ENCODE assay signal across 8 cellular contexts in genomic region chr2:199485732-199486335, GRCh38. TPM values are rescaled to one million over a fixed set of nuclear protein-coding genes. Genes with fewer than 3 reads are reported as not detected.
DNase-seq lines count a peak whose midpoint lies in the region; ATAC-seq, FAIRE-seq and TF ChIP-seq lines count a peak whose summit lies in the region.

No MANE protein-coding gene starts in this region.

- H3K4me3 ChIP-seq in adipocyte (ENCODE audit: low read length), result no peak overlapping the region
- no peak overlapping the region for H3K4me3 ChIP-seq in kidney (ENCODE audit: low read length in 2 of 2)
- H3K4me3 ChIP-seq in upper lobe of left lung, result no peak overlapping the region

- intact Hi-C loops in kidney (cut with DNase I), result loop anchor here (10.0 kb wide), 1 partner anchor 1171 kb away; no protein-coding TSS in a partner anchor

- H3K27me3 ChIP-seq in adipocyte (replicated peaks; ENCODE audit: control insufficient read depth, insufficient read depth, low read length) (peaks cover 3% of the 10 kb centered on the region), upper lobe of left lung (no peaks in the 10 kb centered on the region)

- no peak overlapping the region for H3K9ac ChIP-seq in adipocyte (ENCODE audit: low read length)
- H3K9ac ChIP-seq in kidney (ENCODE audit: low read length in 2 of 2), result no peak overlapping the region

- TF ChIP-seq POLR2A in upper lobe of left lung (IDR thresholded peaks at IDR 0.05), result no peak

- H3K4me1 ChIP-seq in adipocyte (ENCODE audit: control insufficient read depth, insufficient read depth, low read length) (no peaks in the 10 kb centered on the region), kidney (ENCODE audit: control insufficient read depth in 1 of 2, insufficient read depth in 1 of 2, low read depth in 1 of 2, low read length in 2 of 2) (no peaks in the 10 kb centered on the region), upper lobe of left lung (no peaks in the 10 kb centered on the region)

- no peaks in the 10 kb centered on the region for H3K36me3 ChIP-seq in adipocyte (ENCODE audit: control insufficient read depth, insufficient read depth, low read length, severe bottlenecking)
- H3K36me3 ChIP-seq in kidney (ENCODE audit: control insufficient read depth in 1 of 2, insufficient read depth in 2 of 2, low read length in 2 of 2), result no peaks in the 10 kb centered on the region
- H3K36me3 ChIP-seq in upper lobe of left lung, result no peaks in the 10 kb centered on the region

- peak; percentile 65 for ATAC-seq in HG03354 (IDR thresholded peaks at IDR 0.05; ENCODE audit: poor library complexity, severe bottlenecking, unreplicated experiment)
- peak in 1 of 2 donors; percentile 71 for ATAC-seq in upper lobe of left lung (ENCODE audit: low FRiP score in 2 of 2)
- no peak for ATAC-seq in HG03045 (IDR thresholded peaks at IDR 0.05; ENCODE audit: unreplicated experiment)

- H3K9me3 ChIP-seq in adipocyte (ENCODE audit: control insufficient read depth, low read length) (no peaks in the 10 kb centered on the region), kidney (ENCODE audit: control insufficient read depth in 1 of 2, low read length in 2 of 2) (no peaks in the 10 kb centered on the region), upper lobe of left lung (no peaks in the 10 kb centered on the region)

- H3K27ac ChIP-seq in kidney (ENCODE audit: low read depth in 2 of 2, low read length in 2 of 2), result no peak overlapping the region
- no peak overlapping the region for H3K27ac ChIP-seq in upper lobe of left lung

- TF ChIP-seq EP300 in upper lobe of left lung (IDR thresholded peaks at IDR 0.05), result no peak

- WGBS in upper lobe of left lung, 2 donors, result 16 to 22% methylated on average over 5 of the region's 5 CpGs

- in situ Hi-C loops in G401 (cut with HindIII; ENCODE audit: low sequenced_read_pairs), result loop anchor here (25.0 kb wide), 1 partner anchor 1174 kb away; no protein-coding TSS in a partner anchor

- FAIRE-seq in A204.1 (lab: Jason Lieb, UNC) (peak; percentile 79), kidney (lab: Jason Lieb, UNC) (no peak)

- DNase-seq in G401 (ENCODE audit: low spot score) (peak; percentile 29), NCI-H748 treated with DMSO at 0.1 percent for 48 hours (lab: John Stamatoyannopoulos, UW) (peak; percentile 67), adipocyte (ENCODE audit: low read depth) (peak; percentile 86), kidney (no peak), upper lobe of left lung (peak in 1 of 2 donors; percentile 44)

- TF ChIP-seq CTCF in kidney (IDR thresholded peaks at IDR 0.05; ENCODE audit: borderline replicate concordance, extremely low read depth, insufficient read depth), result peak; percentile 66
- TF ChIP-seq CTCF in upper lobe of left lung (IDR thresholded peaks at IDR 0.05), result peak in 5 of 6 experiments; percentile 27 to 40 (median 31)

RNA-seq across cellular contexts. Expression of gene SATB2, which starts 28.1 kb away (rescaled TPM):
- total RNA-seq in G401 (2014; rRNA removed; shearing (Covaris generic)), result not detected in 2 replicates
- total RNA-seq in kidney (17.5 TPM), upper lobe of left lung (1 to 10 TPM; 1.7 to 9.4 (median 3.1) TPM)
- 1.3 TPM for polyA plus RNA-seq in kidney (ENCODE audit: insufficient read depth, low read depth, low replicate concordance)
